9 cellular contexts compared by ENCODE assay signal in the genomic region with DNA sequence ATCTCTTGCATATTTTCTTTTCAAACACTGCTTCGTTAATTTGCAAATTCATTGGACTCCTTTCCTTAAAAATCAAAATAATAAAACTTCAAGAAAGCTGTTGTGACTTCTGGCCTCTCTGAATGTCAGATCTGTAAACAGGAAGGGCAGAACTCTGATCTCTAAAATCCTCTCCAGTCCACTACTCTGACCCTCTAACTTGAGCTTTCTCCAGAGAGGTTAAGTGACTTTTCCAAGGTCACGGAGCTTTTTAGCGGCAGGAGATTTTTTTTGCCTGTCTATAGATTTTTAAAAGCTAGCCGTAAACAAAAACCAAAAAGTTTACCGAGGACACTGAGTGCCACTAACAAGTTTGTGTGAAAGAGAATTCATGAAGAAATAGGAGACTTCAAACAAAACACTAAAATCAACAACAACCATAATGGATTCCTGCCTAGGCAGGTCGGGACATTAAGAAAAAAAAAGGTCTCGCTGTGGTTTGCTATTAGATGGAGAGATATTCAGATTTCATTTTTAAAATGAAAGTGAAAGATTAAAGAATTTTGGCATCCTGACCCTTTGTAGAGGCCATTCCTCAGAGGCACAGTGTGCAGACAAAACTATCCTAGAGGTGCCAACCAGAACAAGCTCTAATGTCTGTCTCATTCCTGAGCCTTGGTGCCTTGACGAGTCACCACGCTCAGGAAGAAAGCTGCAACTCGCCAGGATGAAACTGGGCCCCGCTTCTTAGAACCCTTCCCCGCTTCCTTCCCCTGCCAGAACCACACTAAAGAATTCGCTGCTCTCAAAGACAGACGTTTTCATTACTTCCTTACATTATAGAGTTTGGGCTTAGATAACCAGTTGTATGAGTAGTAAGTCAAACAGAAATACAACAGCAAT.
A peak's percentile ranks its signal among the peaks of the same experiment; 100 is the strongest.
DNase-seq lines count a peak whose midpoint lies in the region; ATAC-seq, FAIRE-seq and TF ChIP-seq lines count a peak whose summit lies in the region.
"Had no signal": no experiment of that assay in that cellular context is flagged by ENCODE, and none has a peak within 500 bp of the region (broad histone marks: within the 10 kb centered on the region; RNA-seq: fewer than 3 reads in every experiment).

No MANE protein-coding gene starts in this region.

- TF ChIP-seq POLR2A in ovary (IDR thresholded peaks at IDR 0.05), result no peak

- no peaks in the 10 kb centered on the region for H3K36me3 ChIP-seq in esophagus (ENCODE audit: control insufficient read depth in 2 of 2, insufficient read depth in 2 of 2, low read length in 1 of 2)
- H3K36me3 ChIP-seq in ovary, result no peaks in the 10 kb centered on the region
- no peaks in the 10 kb centered on the region for H3K36me3 ChIP-seq in pancreas

- WGBS in esophagus, 2 donors, result 7 to 12% methylated on average over 14 of the region's 14 CpGs
- 7 to 10% (median 9%) methylated on average over 14 of the region's 14 CpGs for WGBS in ovary, 3 donors
- WGBS in pancreas, 2 donors, result 46 to 52% methylated on average over 14 of the region's 14 CpGs

- no peaks in the 10 kb centered on the region for H3K9me3 ChIP-seq in esophagus (ENCODE audit: control insufficient read depth in 2 of 2, insufficient read depth in 1 of 2, low read depth in 1 of 2, low read length in 1 of 2)
- H3K9me3 ChIP-seq in ovary, result no peaks in the 10 kb centered on the region
- no peaks in the 10 kb centered on the region for H3K9me3 ChIP-seq in pancreas

- H3K27ac ChIP-seq in esophagus (ENCODE audit: low read depth in 2 of 2, low read length in 1 of 2) (peak overlapping the region; percentile 14 to 79), ovary (peak overlapping the region in 1 of 2 donors; percentile 80), pancreas (peak overlapping the region in 2 of 4 donors; percentile 83 to 95)

- TF ChIP-seq CTCF in ovary (IDR thresholded peaks at IDR 0.05) (no peak), pancreas (IDR thresholded peaks at IDR 0.05) (no peak)

- peaks cover 12 to 28% (median 17%) of the 10 kb centered on the region in 3 donors for H3K4me1 Mint-ChIP-seq in T-cell

- H3K27me3 Mint-ChIP-seq in T-cell, result no peaks in the 10 kb centered on the region
- H3K27me3 Mint-ChIP-seq: stimulated activated naive CD8-positive, alpha-beta T cell treated with anti-CD3 and anti-CD28 coated beads, Interleukin-15, Interleukin-2, amounts not matched to agents 100 ng/mL and 50 ng/mL, for 24 hours had no signal

- CTCF ChIA-PET in T-cell (lab: Charles Lee), result interaction anchor here (0.6 to 2.6 kb wide), 10 partner anchors 11 to 536 kb away, joined by 3 to 27 read pairs (median 4); no protein-coding TSS in a partner anchor

- intact Hi-C loops in ovary (cut with DNase I), result no loop called here
- intact Hi-C loops in pancreas (cut with DNase I), result no loop called here

- no peaks in the 10 kb centered on the region for H3K9me3 Mint-ChIP-seq in T-cell
- H3K9me3 Mint-ChIP-seq: stimulated activated naive CD8-positive, alpha-beta T cell treated with anti-CD3 and anti-CD28 coated beads, Interleukin-15, Interleukin-2, amounts not matched to agents 100 ng/mL and 50 ng/mL, for 24 hours had no signal

- no peak overlapping the region for H3K27ac Mint-ChIP-seq in T-cell

- H3K4me3 Mint-ChIP-seq in T-cell, result no peak overlapping the region
- H3K4me3 Mint-ChIP-seq: stimulated activated naive CD8-positive, alpha-beta T cell treated with anti-CD3 and anti-CD28 coated beads, Interleukin-15, Interleukin-2, amounts not matched to agents 100 ng/mL and 50 ng/mL, for 24 hours had no signal

- H3K27me3 ChIP-seq in esophagus (ENCODE audit: control insufficient read depth in 1 of 2, insufficient read depth in 2 of 2, low read length in 2 of 2) (no peaks in the 10 kb centered on the region), ovary (no peaks in the 10 kb centered on the region), pancreas (no peaks in the 10 kb centered on the region)

- H3K4me1 ChIP-seq in esophagus (ENCODE audit: control insufficient read depth in 2 of 2, insufficient read depth in 2 of 2, low read length in 1 of 2), result peaks cover 0 to 5% of the 10 kb centered on the region in 2 donors
- peaks cover 1% of the 10 kb centered on the region for H3K4me1 ChIP-seq in ovary (ENCODE audit: insufficient read depth)
- peaks cover 15 to 36% (median 24%) of the 10 kb centered on the region in 3 donors for H3K4me1 ChIP-seq in pancreas

- no peaks in the 10 kb centered on the region for H3K36me3 Mint-ChIP-seq in T-cell

- no peak for FAIRE-seq in pancreas (lab: Jason Lieb, UNC)

- DNase-seq in SKM-1 (lab: John Stamatoyannopoulos, UW; ENCODE audit: unreplicated experiment) (peak; percentile 7), SKM-1 treated with dmso at 0.1 percent for 144 hours (lab: John Stamatoyannopoulos, UW; ENCODE audit: unreplicated experiment) (no peak), T-cell (peak in 16 of 34 experiments; percentile 8 to 51 (median 24)), ovary (no peak), DMS 273 (lab: John Stamatoyannopoulos, UW; ENCODE audit: unreplicated experiment) (no peak), pancreas (no peak)

- peak overlapping the region in 1 of 2 donors; percentile 26 for H3K4me3 ChIP-seq in esophagus (ENCODE audit: low read depth in 1 of 2, low read length in 2 of 2)
- peak overlapping the region; percentile 8 for H3K4me3 ChIP-seq in ovary
- H3K4me3 ChIP-seq in pancreas, result peak overlapping the region in 1 of 4 donors; percentile 13

- POLR2A ChIA-PET in T-cell (lab: Charles Lee), result interaction anchor here (0.6 to 1.8 kb wide), 6 partner anchors 9 to 289 kb away, joined by 3 to 13 read pairs (median 4); no protein-coding TSS in a partner anchor

- TF ChIP-seq EP300 in ovary (IDR thresholded peaks at IDR 0.05), result no peak

- ATAC-seq in T-cell (replicated peaks in 1 of 4) (peak; percentile 43 to 77 (median 60)), pancreas (no peak), GM21619 (IDR thresholded peaks at IDR 0.05; ENCODE audit: unreplicated experiment) (no peak)

Comparison
In these comparisons a context has a peak if more than half of its experiments do, and no peak if none do; other contexts are left out.
1. ATAC-seq: peak in T-cell (4 of 4); none in pancreas (0 of 4) and GM21619 (single experiment).